3 cellular contexts compared by ENCODE assay signal in the genomic region with DNA sequence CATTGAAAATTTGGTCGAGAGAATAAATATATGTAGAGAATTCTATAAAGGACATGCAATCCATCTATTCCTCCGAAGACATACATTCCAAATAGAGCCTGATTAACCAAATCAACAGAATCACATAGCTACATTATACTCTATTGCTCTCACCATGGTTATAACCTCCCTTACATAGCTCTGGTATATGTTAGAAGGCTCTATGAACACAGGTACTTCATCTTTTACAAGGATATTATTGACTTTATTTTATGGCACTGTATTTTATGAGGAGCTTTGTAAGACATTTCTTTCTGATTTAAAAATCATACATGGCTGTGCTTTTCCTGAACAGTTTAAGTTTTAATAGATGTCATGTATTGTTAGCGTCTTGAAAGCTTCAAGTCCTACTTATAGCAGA.
"Had no signal": no experiment of that assay in that cellular context is flagged by ENCODE, and none has a peak within 500 bp of the region (broad histone marks: within the 10 kb centered on the region; RNA-seq: fewer than 3 reads in every experiment).

No MANE protein-coding gene starts in this region.

- H3K4me3 ChIP-seq: GM12878 had no signal

- DNase-seq: GDM1, GF-D8 had no signal

- ATAC-seq: GM12878 had no signal
